8 cellular contexts compared by ENCODE assay signal in genomic region chr7:102122026-102122425, GRCh38.
A peak's percentile ranks its signal among the peaks of the same experiment; 100 is the strongest.
DNase-seq lines count a peak whose midpoint lies in the region; ATAC-seq and TF ChIP-seq lines count a peak whose summit lies in the region.

No MANE protein-coding gene starts in this region.

- H3K4me1 ChIP-seq in heart left ventricle, result peaks cover 0 to 21% (median 8%) of the 10 kb centered on the region in 12 donors

- no peak overlapping the region for H3K4me3 Mint-ChIP-seq in activated CD4-positive, alpha-beta T cell treated with anti-CD3 and anti-CD28 coated beads, Interleukin-2, amount 10 ng/mL, durations not matched to agents 7 days and 5 days

- CTCF ChIA-PET in activated CD4-positive, alpha-beta T cell treated with anti-CD3 and anti-CD28 coated beads, Interleukin-2, amount 10 ng/mL, durations not matched to agents 7 days and 5 days (lab: Charles Lee), result no interaction called here
- CTCF ChIA-PET in RWPE1 (lab: Yijun Ruan, JAX), result no interaction called here

- H3K36me3 ChIP-seq in heart left ventricle, result peaks cover 0 to 9% (median 0%) of the 10 kb centered on the region in 9 donors

- no peaks in the 10 kb centered on the region for H3K27me3 Mint-ChIP-seq in activated CD4-positive, alpha-beta T cell treated with anti-CD3 and anti-CD28 coated beads, Interleukin-2, amount 10 ng/mL, durations not matched to agents 7 days and 5 days

- TF ChIP-seq POLR2A in heart left ventricle (IDR thresholded peaks at IDR 0.05), result no peak

- peak overlapping the region; percentile 36 for H3K27ac Mint-ChIP-seq in activated CD4-positive, alpha-beta T cell treated with anti-CD3 and anti-CD28 coated beads, Interleukin-2, amount 10 ng/mL, durations not matched to agents 7 days and 5 days

- intact Hi-C loops in heart left ventricle (cut with DNase I), result loop anchor here in 2 of 10 donors (10.0 kb wide), 1 partner anchor 307 kb away; the partner anchor contains the start of gene CUX1 (in 2 of the 2)

- DNase-seq in activated CD4-positive, alpha-beta T cell treated with anti-CD3 and anti-CD28 coated beads, Interleukin-2, amount 10 ng/mL, durations not matched to agents 7 days and 5 days, result no peak
- DNase-seq in activated CD4-positive, alpha-beta T cell treated with anti-CD3 and anti-CD28 coated beads, Interleukin-2, amount 50 U/mL, for 1 hour, result no peak
- DNase-seq in RWPE1 (ENCODE audit: low spot score), result peak; percentile 48
- peak; percentile 43 for DNase-seq in fibroblast of gingiva (ENCODE audit: low read depth)
- peak; percentile 24 for DNase-seq in superior temporal gyrus (ENCODE audit: extremely low spot score)
- no peak for DNase-seq in heart left ventricle
- DNase-seq in stimulated activated CD4-positive, alpha-beta T cell treated with anti-CD3 and anti-CD28 coated beads, Interleukin-12 subunit alpha, Interleukin-12 subunit beta, amount 100 ng/mL, for 4 hours, result no peak
- no peak for DNase-seq in DMS 273 treated with DMSO at 0.1 percent for 48 hours (lab: John Stamatoyannopoulos, UW)

- TF ChIP-seq CTCF in RWPE1 (conservative IDR thresholded peaks at IDR 0.05; ENCODE audit: low read depth), result no peak
- no peak for TF ChIP-seq CTCF in heart left ventricle (IDR thresholded peaks at IDR 0.05)

- POLR2A ChIA-PET in activated CD4-positive, alpha-beta T cell treated with anti-CD3 and anti-CD28 coated beads, Interleukin-2, amount 10 ng/mL, durations not matched to agents 7 days and 5 days (lab: Charles Lee), result no interaction called here
- POLR2A ChIA-PET in RWPE1 (lab: Yijun Ruan, JAX; ENCODE audit: low non-redundant PET), result no interaction called here

- H3K9me3 Mint-ChIP-seq in activated CD4-positive, alpha-beta T cell treated with anti-CD3 and anti-CD28 coated beads, Interleukin-2, amount 10 ng/mL, durations not matched to agents 7 days and 5 days, result no peaks in the 10 kb centered on the region

- H3K4me3 ChIP-seq in heart left ventricle, result no peak overlapping the region

- no peaks in the 10 kb centered on the region for H3K27me3 ChIP-seq in heart left ventricle

- H3K9me3 ChIP-seq in heart left ventricle, result no peaks in the 10 kb centered on the region

- H3K36me3 Mint-ChIP-seq in activated CD4-positive, alpha-beta T cell treated with anti-CD3 and anti-CD28 coated beads, Interleukin-2, amount 10 ng/mL, durations not matched to agents 7 days and 5 days (ENCODE audit: low read depth), result no peaks in the 10 kb centered on the region

- peak overlapping the region; percentile 79 for H3K27ac ChIP-seq in RWPE1
- H3K27ac ChIP-seq in heart left ventricle, result peak overlapping the region in 2 of 12 donors; percentile 4 to 60

- ATAC-seq in heart left ventricle, result no peak

- WGBS in heart left ventricle, 4 donors, result 46 to 53% (median 48%) methylated on average over 3 of the region's 3 CpGs

- peaks cover 13% of the 10 kb centered on the region for H3K4me1 Mint-ChIP-seq in activated CD4-positive, alpha-beta T cell treated with anti-CD3 and anti-CD28 coated beads, Interleukin-2, amount 10 ng/mL, durations not matched to agents 7 days and 5 days

Comparison
In these comparisons a context has a peak if more than half of its experiments do, and no peak if none do; other contexts are left out.
1. DNase-seq: peak in RWPE1 (single experiment), fibroblast of gingiva (single experiment) and superior temporal gyrus (single experiment); none in activated CD4-positive, alpha-beta T cell treated with anti-CD3 and anti-CD28 coated beads, Interleukin-2, amount 10 ng/mL, durations not matched to agents 7 days and 5 days (single experiment), activated CD4-positive, alpha-beta T cell treated with anti-CD3 and anti-CD28 coated beads, Interleukin-2, amount 50 U/mL, for 1 hour (single experiment), heart left ventricle (0 of 5), stimulated activated CD4-positive, alpha-beta T cell treated with anti-CD3 and anti-CD28 coated beads, Interleukin-12 subunit alpha, Interleukin-12 subunit beta, amount 100 ng/mL, for 4 hours (single experiment) and DMS 273 treated with DMSO at 0.1 percent for 48 hours (single experiment).